ENCODE assay signal across 1 cellular context in the genomic region with DNA sequence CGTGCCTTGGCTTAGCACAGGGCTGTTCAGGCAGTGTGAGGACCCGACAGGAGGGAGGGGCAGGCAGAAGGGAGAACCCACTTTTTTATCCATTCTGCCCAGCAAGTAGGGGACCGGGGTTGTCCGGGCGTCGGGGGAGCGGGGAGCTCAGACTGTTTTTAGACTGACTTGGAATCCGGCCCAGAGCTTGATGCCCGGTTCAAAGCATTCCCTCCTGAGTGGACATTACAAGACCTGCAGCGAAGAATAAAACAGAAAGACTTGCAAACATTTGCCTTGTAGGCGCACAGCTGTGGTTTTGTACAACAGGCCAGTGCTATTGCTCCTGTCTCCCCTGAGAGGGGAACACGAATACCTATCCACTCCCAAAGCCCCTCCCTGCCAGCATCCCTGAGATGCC.
TF ChIP-seq lines count a peak whose summit lies in the region.

No MANE protein-coding gene starts in this region.

TF ChIP-seq in WTC11, 78 proteins besides CTCF, POLR2A, EP300 and RAD21 (continued from another document):
- TF ChIP-seq, protein P1, sequence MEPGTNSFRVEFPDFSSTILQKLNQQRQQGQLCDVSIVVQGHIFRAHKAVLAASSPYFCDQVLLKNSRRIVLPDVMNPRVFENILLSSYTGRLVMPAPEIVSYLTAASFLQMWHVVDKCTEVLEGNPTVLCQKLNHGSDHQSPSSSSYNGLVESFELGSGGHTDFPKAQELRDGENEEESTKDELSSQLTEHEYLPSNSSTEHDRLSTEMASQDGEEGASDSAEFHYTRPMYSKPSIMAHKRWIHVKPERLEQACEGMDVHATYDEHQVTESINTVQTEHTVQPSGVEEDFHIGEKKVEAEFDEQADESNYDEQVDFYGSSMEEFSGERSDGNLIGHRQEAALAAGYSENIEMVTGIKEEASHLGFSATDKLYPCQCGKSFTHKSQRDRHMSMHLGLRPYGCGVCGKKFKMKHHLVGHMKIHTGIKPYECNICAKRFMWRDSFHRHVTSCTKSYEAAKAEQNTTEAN (CRISPR knock-in tag; IDR thresholded peaks at IDR 0.05), result no peak
- TF ChIP-seq, protein P2, sequence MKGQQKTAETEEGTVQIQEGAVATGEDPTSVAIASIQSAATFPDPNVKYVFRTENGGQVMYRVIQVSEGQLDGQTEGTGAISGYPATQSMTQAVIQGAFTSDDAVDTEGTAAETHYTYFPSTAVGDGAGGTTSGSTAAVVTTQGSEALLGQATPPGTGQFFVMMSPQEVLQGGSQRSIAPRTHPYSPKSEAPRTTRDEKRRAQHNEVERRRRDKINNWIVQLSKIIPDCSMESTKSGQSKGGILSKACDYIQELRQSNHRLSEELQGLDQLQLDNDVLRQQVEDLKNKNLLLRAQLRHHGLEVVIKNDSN (CRISPR knock-in tag; IDR thresholded peaks at IDR 0.05), result no peak
- TF ChIP-seq NFYB (CRISPR knock-in tag; conservative IDR thresholded peaks at IDR 0.05; ENCODE audit: low read depth) (no peak), ZBTB21 (CRISPR knock-in tag; IDR thresholded peaks at IDR 0.05; ENCODE audit: borderline replicate concordance) (no peak), GRHL2 (CRISPR knock-in tag; IDR thresholded peaks at IDR 0.05; ENCODE audit: insufficient replicate concordance, severe bottlenecking) (no peak)
- TF ChIP-seq, protein P3, sequence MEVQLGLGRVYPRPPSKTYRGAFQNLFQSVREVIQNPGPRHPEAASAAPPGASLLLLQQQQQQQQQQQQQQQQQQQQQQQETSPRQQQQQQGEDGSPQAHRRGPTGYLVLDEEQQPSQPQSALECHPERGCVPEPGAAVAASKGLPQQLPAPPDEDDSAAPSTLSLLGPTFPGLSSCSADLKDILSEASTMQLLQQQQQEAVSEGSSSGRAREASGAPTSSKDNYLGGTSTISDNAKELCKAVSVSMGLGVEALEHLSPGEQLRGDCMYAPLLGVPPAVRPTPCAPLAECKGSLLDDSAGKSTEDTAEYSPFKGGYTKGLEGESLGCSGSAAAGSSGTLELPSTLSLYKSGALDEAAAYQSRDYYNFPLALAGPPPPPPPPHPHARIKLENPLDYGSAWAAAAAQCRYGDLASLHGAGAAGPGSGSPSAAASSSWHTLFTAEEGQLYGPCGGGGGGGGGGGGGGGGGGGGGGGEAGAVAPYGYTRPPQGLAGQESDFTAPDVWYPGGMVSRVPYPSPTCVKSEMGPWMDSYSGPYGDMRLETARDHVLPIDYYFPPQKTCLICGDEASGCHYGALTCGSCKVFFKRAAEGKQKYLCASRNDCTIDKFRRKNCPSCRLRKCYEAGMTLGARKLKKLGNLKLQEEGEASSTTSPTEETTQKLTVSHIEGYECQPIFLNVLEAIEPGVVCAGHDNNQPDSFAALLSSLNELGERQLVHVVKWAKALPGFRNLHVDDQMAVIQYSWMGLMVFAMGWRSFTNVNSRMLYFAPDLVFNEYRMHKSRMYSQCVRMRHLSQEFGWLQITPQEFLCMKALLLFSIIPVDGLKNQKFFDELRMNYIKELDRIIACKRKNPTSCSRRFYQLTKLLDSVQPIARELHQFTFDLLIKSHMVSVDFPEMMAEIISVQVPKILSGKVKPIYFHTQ (CRISPR knock-in tag; IDR thresholded peaks at IDR 0.05), result no peak
